In genomic region chr11:112871909-112872511, GRCh38 we compare ENCODE assay signal across 13 cellular contexts.
"Had no signal": no experiment of that assay in that cellular context is flagged by ENCODE, and none has a peak within 500 bp of the region (broad histone marks: within the 10 kb centered on the region; RNA-seq: fewer than 3 reads in every experiment).

No MANE protein-coding gene starts in this region.

- H3K9me3 ChIP-seq: body of pancreas, lower lobe of right lung, right atrium auricular region, stomach, thoracic aorta had no signal

- H3K27me3 ChIP-seq: body of pancreas, right atrium auricular region had no signal

- H3K27ac ChIP-seq: body of pancreas, lower lobe of right lung, right atrium auricular region, stomach, thoracic aorta had no signal

- H3K36me3 ChIP-seq: lower lobe of right lung, right atrium auricular region, stomach, thoracic aorta had no signal

- H3K4me3 ChIP-seq: body of pancreas, lower lobe of right lung, right atrium auricular region, stomach, thoracic aorta had no signal

- H3K4me1 ChIP-seq: body of pancreas, lower lobe of right lung, right atrium auricular region, stomach had no signal

- DNase-seq: activated effector memory CD4-positive, alpha-beta T cell treated with Interleukin-2 at 50 U/mL for 16 hours; activated T-cell treated with anti-CD3 and anti-CD28 coated beads, Interleukin-2, amount 50 U/mL, for 1 hour; body of pancreas; cortex of kidney; effector CD8-positive, alpha-beta T cell; hippocampal formation; lower lobe of right lung; naive thymus-derived CD8-positive, alpha-beta T cell; nucleus accumbens; small intestine; stomach had no signal
